Comparison of ENCODE assay signal across 9 cellular contexts in genomic region chr2:240586198-240586918, GRCh38. TPM values are rescaled to one million over a fixed set of nuclear protein-coding genes. Genes with fewer than 3 reads are reported as not detected.
DNase-seq lines count a peak whose midpoint lies in the region; ATAC-seq, FAIRE-seq and TF ChIP-seq lines count a peak whose summit lies in the region.
"Had no signal": no experiment of that assay in that cellular context is flagged by ENCODE, and none has a peak within 500 bp of the region (broad histone marks: within the 10 kb centered on the region; RNA-seq: fewer than 3 reads in every experiment).

A gene with protein sequence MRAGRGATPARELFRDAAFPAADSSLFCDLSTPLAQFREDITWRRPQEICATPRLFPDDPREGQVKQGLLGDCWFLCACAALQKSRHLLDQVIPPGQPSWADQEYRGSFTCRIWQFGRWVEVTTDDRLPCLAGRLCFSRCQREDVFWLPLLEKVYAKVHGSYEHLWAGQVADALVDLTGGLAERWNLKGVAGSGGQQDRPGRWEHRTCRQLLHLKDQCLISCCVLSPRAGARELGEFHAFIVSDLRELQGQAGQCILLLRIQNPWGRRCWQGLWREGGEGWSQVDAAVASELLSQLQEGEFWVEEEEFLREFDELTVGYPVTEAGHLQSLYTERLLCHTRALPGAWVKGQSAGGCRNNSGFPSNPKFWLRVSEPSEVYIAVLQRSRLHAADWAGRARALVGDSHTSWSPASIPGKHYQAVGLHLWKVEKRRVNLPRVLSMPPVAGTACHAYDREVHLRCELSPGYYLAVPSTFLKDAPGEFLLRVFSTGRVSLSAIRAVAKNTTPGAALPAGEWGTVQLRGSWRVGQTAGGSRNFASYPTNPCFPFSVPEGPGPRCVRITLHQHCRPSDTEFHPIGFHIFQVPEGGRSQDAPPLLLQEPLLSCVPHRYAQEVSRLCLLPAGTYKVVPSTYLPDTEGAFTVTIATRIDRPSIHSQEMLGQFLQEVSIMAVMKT (plus strand): TSS chr2:240586734. CDS start chr2:240586912, 178 bp downstream.

- intact Hi-C loops in kidney (cut with DNase I), result no loop called here

- TF ChIP-seq CTCF in AG09319 (IDR thresholded peaks at IDR 0.05; ENCODE audit: low read depth, low read length) (no peak), kidney (IDR thresholded peaks at IDR 0.05; ENCODE audit: borderline replicate concordance, extremely low read depth, insufficient read depth) (no peak)

- peaks cover 25 to 28% of the 10 kb centered on the region in 2 donors for H3K4me1 ChIP-seq in kidney (ENCODE audit: control insufficient read depth in 1 of 2, insufficient read depth in 1 of 2, low read depth in 1 of 2, low read length in 2 of 2)

- ATAC-seq in GM19035 (IDR thresholded peaks at IDR 0.05; ENCODE audit: unreplicated experiment) (peak; percentile 67), HG03354 (IDR thresholded peaks at IDR 0.05; ENCODE audit: poor library complexity, severe bottlenecking, unreplicated experiment) (peak; percentile 68)
- peak; percentile 89 to 91 for ATAC-seq in activated CD4-positive, CD25-positive, alpha-beta regulatory T cell treated with anti-CD3 and anti-CD28 coated beads, Interleukin-2, amount 50 U/mL, for 24 hours

- no peak for FAIRE-seq in kidney (lab: Jason Lieb, UNC)
- FAIRE-seq: endometrium had no signal

- H3K4me3 ChIP-seq in kidney (ENCODE audit: low read length in 2 of 2), result peak within 1 kb of the TSS; percentile 82 to 97

- peak within 1 kb of the TSS; percentile 82 to 89 for H3K27ac ChIP-seq in kidney (ENCODE audit: low read depth in 2 of 2, low read length in 2 of 2)

- peak within 1 kb of the TSS; percentile 84 to 99 for H3K9ac ChIP-seq in kidney (ENCODE audit: low read length in 2 of 2)

- no peaks in the 10 kb centered on the region for H3K9me3 ChIP-seq in kidney (ENCODE audit: control insufficient read depth in 1 of 2, low read length in 2 of 2)

- peak; percentile 81 for DNase-seq in AG09319 (ENCODE audit: extremely low read depth, low read depth)
- DNase-seq in NCI-H446 treated with DMSO at 0.1 percent for 48 hours (lab: John Stamatoyannopoulos, UW), result peak; percentile 81
- peak; percentile 96 for DNase-seq in cerebellar cortex (ENCODE audit: low spot score)
- DNase-seq in kidney, result peak; percentile 100
- peak; percentile 98 for DNase-seq in stimulated activated CD4-positive, alpha-beta T cell treated with anti-CD3 and anti-CD28 coated beads, Interleukin-15, amount 100 ng/mL, for 24 hours

- H3K36me3 ChIP-seq in kidney (ENCODE audit: control insufficient read depth in 1 of 2, insufficient read depth in 2 of 2, low read length in 2 of 2), result peaks cover 2 to 11% of the 10 kb centered on the region in 2 donors

RNA-seq across cellular contexts. Expression of the gene that starts here (rescaled TPM):
- total RNA-seq in kidney, result 50.9 TPM
- polyA plus RNA-seq in kidney (ENCODE audit: insufficient read depth, low read depth, low replicate concordance), result 26.3 TPM

Comparison
In these comparisons a context has a peak if more than half of its experiments do, and no peak if none do; other contexts are left out.
1. Peak in every context shown above with its lines: DNase-seq, ATAC-seq, H3K4me3 ChIP-seq and H3K27ac ChIP-seq.